In the genomic region with DNA sequence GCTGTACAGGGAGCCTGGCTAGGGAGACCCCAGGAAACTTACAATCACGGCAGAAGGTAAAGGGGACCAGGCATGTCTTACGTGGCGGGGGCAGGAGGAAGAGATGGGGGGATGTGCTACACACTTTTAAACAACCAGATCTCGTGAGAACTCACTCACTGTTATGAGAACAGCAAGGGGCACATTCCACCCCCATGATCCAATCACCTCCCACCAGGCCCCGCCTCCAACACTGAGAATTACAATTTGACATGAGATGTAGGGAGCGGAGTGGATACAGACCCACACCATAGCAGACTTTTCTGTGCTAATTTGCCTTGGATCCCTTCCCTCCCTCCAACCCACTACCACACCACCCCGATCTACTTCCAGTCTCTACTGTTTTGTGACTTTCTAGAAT, we compare ENCODE assay signal across 21 cellular contexts.
"Had no signal": no experiment of that assay in that cellular context is flagged by ENCODE, and none has a peak within 500 bp of the region (broad histone marks: within the 10 kb centered on the region; RNA-seq: fewer than 3 reads in every experiment).

No MANE protein-coding gene starts in this region.

- H3K27ac ChIP-seq: neutrophil, pancreas, prostate gland, skin epidermis, stomach, thoracic aorta, thyroid gland, tibial nerve, upper lobe of left lung, vagina had no signal

- DNase-seq: naive B cell; naive thymus-derived CD8-positive, alpha-beta T cell; nephron progenitor cell; pancreas; right cardiac atrium; stimulated activated CD4-positive, alpha-beta T cell treated with anti-CD3 and anti-CD28 coated beads, Interleukin-15, amount 100 ng/mL, for 24 hours; stimulated activated CD4-positive, alpha-beta T cell treated with anti-CD3 and anti-CD28 coated beads, Interleukin-2, amount 100 ng/mL, for 24 hours; stimulated activated CD4-positive, alpha-beta T cell treated with anti-CD3 and anti-CD28 coated beads, Interleukin-2, amount 100 ng/mL, for 48 hours; stimulated activated CD4-positive, alpha-beta T cell treated with anti-CD3 and anti-CD28 coated beads, Interleukin-4, amount 100 ng/mL, for 24 hours; stimulated activated naive B cell treated with anti-CD40 and anti-IgM and Interleukin-4, amounts not matched to agents 10 μg/mL and 1 μg/mL and 100 μg/mL, for 72 hours; stimulated activated naive CD4-positive, alpha-beta T cell treated with Interleukin-2 at 50 U/mL for 16 hours; stomach; thyroid gland; trophoblast cell; upper lobe of left lung had no signal

- H3K4me1 ChIP-seq: pancreas, prostate gland, thyroid gland, tibial nerve, upper lobe of left lung, vagina had no signal

- H3K27me3 ChIP-seq: neutrophil, pancreas, tibial nerve, upper lobe of left lung, vagina had no signal

- H3K9me3 ChIP-seq: pancreas, prostate gland, thoracic aorta, thyroid gland, vagina had no signal

- H3K4me3 ChIP-seq: pancreas, prostate gland, skin epidermis, stomach, thoracic aorta, thyroid gland, tibial nerve, upper lobe of left lung, vagina had no signal

- H3K36me3 ChIP-seq: neutrophil, pancreas, prostate gland, stomach, thoracic aorta, thyroid gland, tibial nerve, upper lobe of left lung, vagina had no signal
